ENCODE assay signal across 8 cellular contexts in genomic region chr6:157236040-157236725, GRCh38.
DNase-seq lines count a peak whose midpoint lies in the region; ATAC-seq and TF ChIP-seq lines count a peak whose summit lies in the region.

No MANE protein-coding gene starts in this region.

- no peak overlapping the region for H3K4ac ChIP-seq in H9 (ENCODE audit: low read depth, low read length)

- DNase-seq in H9, result no peak
- no peak for DNase-seq in adrenal gland
- DNase-seq in NCI-H1930 (lab: John Stamatoyannopoulos, UW), result no peak
- no peak for DNase-seq in NOMO-1 (lab: John Stamatoyannopoulos, UW; ENCODE audit: unreplicated experiment in 2 of 2)

- TF ChIP-seq CTCF in H9 (conservative IDR thresholded peaks at IDR 0.05) (no peak), adrenal gland (IDR thresholded peaks at IDR 0.05) (no peak)

- no peaks in the 10 kb centered on the region for H3K9me3 ChIP-seq in H9 (ENCODE audit: control insufficient read depth, low read depth, low read length)
- H3K9me3 ChIP-seq in adrenal gland (replicated peaks in 1 of 3), result no peaks in the 10 kb centered on the region
- peaks cover 4% of the 10 kb centered on the region for H3K9me3 ChIP-seq in iPS-18c (ENCODE audit: control insufficient read depth, insufficient read depth, low read length)

- peaks cover 12% of the 10 kb centered on the region for H3K23me2 ChIP-seq in H9 (ENCODE audit: insufficient read length, low read depth, low read length, poor library complexity, severe bottlenecking)

- no peak overlapping the region for H3K56ac ChIP-seq in H9 (ENCODE audit: insufficient read length, low read depth, low read length)

- H3K4me3 ChIP-seq in adrenal gland (peak overlapping the region in 2 of 4 donors; percentile 25 to 55), iPS-18c (ENCODE audit: insufficient read depth, low read depth, low read length) (peak overlapping the region; percentile 63)

- H3K4me1 ChIP-seq in H9 (ENCODE audit: insufficient read depth, low read length), result no peaks in the 10 kb centered on the region; the same call in 1 of the 2 replicates
- H3K4me1 ChIP-seq in adrenal gland (replicated peaks in 1 of 2), result peaks cover 6 to 28% of the 10 kb centered on the region in 2 donors

- H3K14ac ChIP-seq in H9 (ENCODE audit: insufficient read depth, low read length), result no peak overlapping the region

- H3K79me2 ChIP-seq in H9 (ENCODE audit: insufficient read depth, low read length), result no peaks in the 10 kb centered on the region

- no peak overlapping the region for H2BK5ac ChIP-seq in H9 (ENCODE audit: insufficient read length, low read length)

- peaks cover 0 to 2% (median 0%) of the 10 kb centered on the region in 3 experiments; a peak in 2 of 7 replicates for H3K36me3 Mint-ChIP-seq in H9 (ENCODE audit: insufficient read depth in 1 of 3, low read depth in 3 of 3)
- no peaks in the 10 kb centered on the region for H3K36me3 Mint-ChIP-seq in stimulated activated memory B cell treated with anti-CD40 and anti-IgM and Interleukin-4, amounts not matched to agents 10 μg/mL and 1 μg/mL and 100 μg/mL, for 72 hours

- no peak overlapping the region for H4K5ac ChIP-seq in H9 (ENCODE audit: insufficient read length, low read depth, low read length)

- H3K4me1 Mint-ChIP-seq in H9, result peaks cover 17 to 27% of the 10 kb centered on the region in 2 experiments
- peaks cover 12% of the 10 kb centered on the region for H3K4me1 Mint-ChIP-seq in stimulated activated memory B cell treated with anti-CD40 and anti-IgM and Interleukin-4, amounts not matched to agents 10 μg/mL and 1 μg/mL and 100 μg/mL, for 72 hours

- no CpG with 5 or more reads among the region's 76 CpGs for WGBS in H9 (ENCODE audit: extremely low coverage, insufficient read length, low lambda C conversion rate)
- 2 to 4% (median 4%) methylated on average over 15 to 76 of the region's 76 CpGs; no CpG with 5 or more reads in 1 of the 4 donors for WGBS in adrenal gland, 4 donors

- H3K27me3 ChIP-seq in H9 (ENCODE audit: insufficient read depth, low read length) (peaks cover 10% of the 10 kb centered on the region; the same call in 1 of the 2 replicates), adrenal gland (no peaks in the 10 kb centered on the region)

- H3K27me3 Mint-ChIP-seq in H9 (ENCODE audit: low read depth), result peaks cover 68% of the 10 kb centered on the region
- H3K27me3 Mint-ChIP-seq in stimulated activated memory B cell treated with anti-CD40 and anti-IgM and Interleukin-4, amounts not matched to agents 10 μg/mL and 1 μg/mL and 100 μg/mL, for 72 hours, result peaks cover 79% of the 10 kb centered on the region

- no peak overlapping the region for H3K18ac ChIP-seq in H9 (ENCODE audit: insufficient read length, low read depth, low read length)

- no peak overlapping the region for H3T11ph ChIP-seq in H9 (ENCODE audit: low read length)

- H3K9me3 Mint-ChIP-seq in H9, result peaks cover 2 to 4% of the 10 kb centered on the region in 2 experiments; a peak in 4 of 5 replicates
- peaks cover 4% of the 10 kb centered on the region for H3K9me3 Mint-ChIP-seq in stimulated activated memory B cell treated with anti-CD40 and anti-IgM and Interleukin-4, amounts not matched to agents 10 μg/mL and 1 μg/mL and 100 μg/mL, for 72 hours

- no peaks in the 10 kb centered on the region for H4K20me1 ChIP-seq in H9 (ENCODE audit: control insufficient read depth, insufficient read depth, insufficient read length)

- H4K8ac ChIP-seq in H9 (replicated peaks; ENCODE audit: insufficient read length, low read depth, low read length), result no peak overlapping the region

- peak overlapping the region; percentile 78 to 93 for H3K4me3 Mint-ChIP-seq in H9
- peak overlapping the region; percentile 86 for H3K4me3 Mint-ChIP-seq in stimulated activated memory B cell treated with anti-CD40 and anti-IgM and Interleukin-4, amounts not matched to agents 10 μg/mL and 1 μg/mL and 100 μg/mL, for 72 hours

- H3K27ac ChIP-seq in H9 (ENCODE audit: insufficient read length, low read depth, low read length) (no peak overlapping the region), adrenal gland (peak overlapping the region in 3 of 5 donors; percentile 32 to 75 (median 36))

- ATAC-seq in stimulated activated memory B cell treated with anti-CD40 and anti-IgM and Interleukin-4, amounts not matched to agents 10 μg/mL and 1 μg/mL and 100 μg/mL, for 72 hours, result peak; percentile 64
- ATAC-seq in HG03135 (IDR thresholded peaks at IDR 0.05; ENCODE audit: unreplicated experiment) (no peak), GM18505 (IDR thresholded peaks at IDR 0.05; ENCODE audit: unreplicated experiment) (no peak)

- intact Hi-C loops in adrenal gland (cut with DNase I), result loop anchor here in 1 of 2 donors (5.0 kb wide), 1 partner anchor 36 kb away; no protein-coding TSS in a partner anchor

- no peak overlapping the region for H2BK120ac ChIP-seq in H9 (ENCODE audit: low read depth, low read length, poor library complexity, severe bottlenecking)

- TF ChIP-seq POLR2A in adrenal gland (IDR thresholded peaks at IDR 0.05), result no peak
- TF ChIP-seq POLR2A in GM18505 (IDR thresholded peaks at IDR 0.05; ENCODE audit: borderline replicate concordance, extremely low read depth, insufficient read depth, insufficient read length), result no peak

- peak overlapping the region; percentile 63 for H3K4me2 ChIP-seq in H9 (ENCODE audit: insufficient read depth, insufficient read length, low read length)

- H2BK12ac ChIP-seq in H9 (ENCODE audit: insufficient read length, low read depth, low read length), result no peak overlapping the region

- H3K79me1 ChIP-seq in H9 (ENCODE audit: insufficient read depth, low read depth, low read length, poor library complexity, severe bottlenecking), result no peaks in the 10 kb centered on the region

- H3K23ac ChIP-seq in H9 (ENCODE audit: insufficient read length, low read depth, low read length), result no peak overlapping the region

- H2AFZ ChIP-seq in H9 (ENCODE audit: low read length), result no peak overlapping the region

- no peak overlapping the region for H3K27ac Mint-ChIP-seq in H9
- H3K27ac Mint-ChIP-seq in stimulated activated memory B cell treated with anti-CD40 and anti-IgM and Interleukin-4, amounts not matched to agents 10 μg/mL and 1 μg/mL and 100 μg/mL, for 72 hours, result peak overlapping the region; percentile 74

- H2BK20ac ChIP-seq in H9 (ENCODE audit: low read depth, low read length, poor library complexity, severe bottlenecking), result no peak overlapping the region

- H2AK5ac ChIP-seq in H9 (ENCODE audit: insufficient read length, low read length), result no peak overlapping the region

- no peaks in the 10 kb centered on the region for H3K36me3 ChIP-seq in adrenal gland (replicated peaks in 1 of 2)

- H2BK15ac ChIP-seq in H9 (ENCODE audit: low read depth, low read length), result no peak overlapping the region

- no peak overlapping the region for H4K91ac ChIP-seq in H9 (ENCODE audit: insufficient read length, low read depth, low read length)

- H3K9ac ChIP-seq in H9 (ENCODE audit: extremely low read depth, insufficient read length, low read length), result no peak overlapping the region
